1 cellular context compared by ENCODE assay signal in the genomic region with DNA sequence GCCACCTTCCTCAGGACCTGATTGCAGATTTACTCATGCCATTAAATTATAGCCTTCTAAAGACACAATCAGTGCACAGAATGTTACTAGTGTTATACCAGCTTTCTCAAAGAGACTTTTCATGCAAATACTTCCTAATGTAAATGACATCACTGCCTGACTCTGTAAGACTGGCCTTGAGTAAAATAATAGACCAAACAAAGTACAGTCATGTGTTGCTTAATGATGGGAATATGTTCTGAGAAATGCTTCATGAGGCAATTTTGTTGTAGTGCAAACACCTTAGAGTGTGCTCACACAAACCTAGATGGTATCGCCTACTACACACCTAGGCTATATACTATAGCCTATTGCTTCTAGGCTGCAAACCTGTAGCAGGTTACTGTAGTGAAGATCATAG.
TF ChIP-seq lines count a peak whose summit lies in the region.

No MANE protein-coding gene starts in this region.

TF ChIP-seq in IMR-90, 13 proteins besides CTCF, POLR2A, EP300 and RAD21:
- no peak for TF ChIP-seq MAFK (IDR thresholded peaks at IDR 0.05; ENCODE audit: low read depth, low read length)
- TF ChIP-seq MAZ (IDR thresholded peaks at IDR 0.05; ENCODE audit: borderline replicate concordance, low read depth, low read length), result no peak
- no peak for TF ChIP-seq NFE2L2 (IDR thresholded peaks at IDR 0.05; ENCODE audit: low read depth, low read length)
